ENCODE assay signal across 1 cellular context in the genomic region with DNA sequence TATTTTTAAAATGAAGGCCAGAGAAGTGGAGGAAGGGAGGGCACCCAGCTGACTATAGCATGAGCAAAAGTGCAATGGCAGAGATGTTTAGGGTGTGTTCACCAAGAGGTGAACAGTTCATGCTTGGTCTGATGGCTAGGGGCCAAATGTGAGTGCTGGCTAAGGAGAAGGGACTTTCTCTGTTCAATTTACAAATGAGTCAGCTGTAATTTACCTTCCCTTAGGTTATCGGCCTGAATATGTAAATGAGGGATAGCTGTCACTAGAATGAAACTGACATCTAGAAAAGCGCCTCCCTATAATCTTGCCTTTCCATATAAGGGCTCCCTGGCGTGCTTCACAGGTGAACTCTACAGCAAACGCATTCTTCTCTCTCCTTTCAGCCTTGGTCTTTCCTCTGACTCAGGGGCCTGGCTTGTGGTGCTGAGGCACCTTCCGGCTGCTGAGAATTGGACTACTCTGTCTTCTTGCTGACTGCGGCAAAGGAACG.
A peak's percentile ranks its signal among the peaks of the same experiment; 100 is the strongest.
TF ChIP-seq lines count a peak whose summit lies in the region.

No MANE protein-coding gene starts in this region.

TF ChIP-seq in K562, 482 proteins besides CTCF, POLR2A, EP300 and RAD21 (continued from another document and continues in another):
- TF ChIP-seq, protein P1, sequence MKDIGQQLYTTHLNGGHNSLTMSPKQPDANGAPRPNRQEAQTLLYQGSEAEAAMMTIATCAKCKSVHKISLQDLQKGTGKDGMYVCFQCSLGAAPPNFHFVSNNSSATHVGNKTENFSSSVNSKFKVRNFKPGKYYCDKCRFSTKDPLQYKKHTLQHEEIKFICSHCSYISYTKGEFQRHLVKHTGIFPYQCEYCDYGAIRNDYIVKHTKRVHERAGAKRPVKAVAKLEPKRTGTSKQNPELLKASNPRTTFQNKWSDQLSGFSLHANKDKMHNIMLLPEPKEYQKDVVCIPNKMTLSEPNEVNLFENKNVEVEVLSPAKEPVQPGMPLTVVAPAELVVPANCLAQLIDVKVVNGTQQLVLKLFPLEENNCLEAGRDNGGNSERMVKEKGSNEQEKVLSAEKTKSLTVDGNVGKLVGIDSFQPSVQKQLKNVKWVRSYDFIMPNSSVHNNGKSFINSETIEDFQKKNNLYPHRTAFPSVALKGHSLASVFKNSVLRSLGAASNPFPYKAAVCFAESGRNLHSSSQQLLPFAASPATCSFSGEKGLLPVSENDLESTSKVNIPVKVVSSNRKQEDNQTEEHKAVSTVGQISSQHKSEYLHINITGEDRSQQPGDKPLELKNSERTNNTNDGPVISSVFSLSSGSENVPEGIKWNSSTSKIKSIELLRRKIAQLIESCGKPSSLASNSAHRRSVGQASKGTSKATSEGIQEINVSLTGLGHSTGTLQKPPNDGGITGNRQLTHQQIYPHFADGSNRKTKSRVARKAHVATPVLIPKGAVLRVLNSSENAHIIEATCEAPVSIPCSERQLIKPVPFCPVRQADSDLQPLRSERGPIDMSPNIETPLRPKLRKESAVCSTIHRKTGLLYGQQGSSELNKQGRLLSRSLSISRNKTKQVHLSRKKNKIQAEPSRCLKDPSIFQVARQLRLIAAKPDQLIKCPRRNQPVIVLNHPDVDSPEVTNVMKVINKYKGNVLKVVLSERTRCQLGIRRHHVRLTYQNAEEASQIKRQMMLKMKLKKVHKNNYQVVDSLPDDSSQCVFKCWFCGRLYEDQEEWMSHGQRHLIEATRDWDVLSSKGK (CRISPR knock-in tag; IDR thresholded peaks at IDR 0.05) = no peak
- TF ChIP-seq PHB2 (IDR thresholded peaks at IDR 0.05; ENCODE audit: low read depth) = no peak
- TF ChIP-seq, protein P2, sequence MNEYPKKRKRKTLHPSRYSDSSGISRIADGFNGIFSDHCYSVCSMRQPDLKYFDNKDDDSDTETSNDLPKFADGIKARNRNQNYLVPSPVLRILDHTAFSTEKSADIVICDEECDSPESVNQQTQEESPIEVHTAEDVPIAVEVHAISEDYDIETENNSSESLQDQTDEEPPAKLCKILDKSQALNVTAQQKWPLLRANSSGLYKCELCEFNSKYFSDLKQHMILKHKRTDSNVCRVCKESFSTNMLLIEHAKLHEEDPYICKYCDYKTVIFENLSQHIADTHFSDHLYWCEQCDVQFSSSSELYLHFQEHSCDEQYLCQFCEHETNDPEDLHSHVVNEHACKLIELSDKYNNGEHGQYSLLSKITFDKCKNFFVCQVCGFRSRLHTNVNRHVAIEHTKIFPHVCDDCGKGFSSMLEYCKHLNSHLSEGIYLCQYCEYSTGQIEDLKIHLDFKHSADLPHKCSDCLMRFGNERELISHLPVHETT (CRISPR knock-in tag; conservative IDR thresholded peaks at IDR 0.05 in 1 of 2, IDR thresholded peaks at IDR 0.05 in 1 of 2) = no peak
- TF ChIP-seq TFAM (CRISPR knock-in tag; conservative IDR thresholded peaks at IDR 0.05) = no peak
- TF ChIP-seq POLR3A (IDR thresholded peaks at IDR 0.05; ENCODE audit: borderline replicate concordance, extremely low read depth, insufficient read depth, insufficient read length) = no peak
- no peak for TF ChIP-seq ETV5 (CRISPR knock-in tag; IDR thresholded peaks at IDR 0.05; ENCODE audit: low read depth)
- TF ChIP-seq, protein P3, sequence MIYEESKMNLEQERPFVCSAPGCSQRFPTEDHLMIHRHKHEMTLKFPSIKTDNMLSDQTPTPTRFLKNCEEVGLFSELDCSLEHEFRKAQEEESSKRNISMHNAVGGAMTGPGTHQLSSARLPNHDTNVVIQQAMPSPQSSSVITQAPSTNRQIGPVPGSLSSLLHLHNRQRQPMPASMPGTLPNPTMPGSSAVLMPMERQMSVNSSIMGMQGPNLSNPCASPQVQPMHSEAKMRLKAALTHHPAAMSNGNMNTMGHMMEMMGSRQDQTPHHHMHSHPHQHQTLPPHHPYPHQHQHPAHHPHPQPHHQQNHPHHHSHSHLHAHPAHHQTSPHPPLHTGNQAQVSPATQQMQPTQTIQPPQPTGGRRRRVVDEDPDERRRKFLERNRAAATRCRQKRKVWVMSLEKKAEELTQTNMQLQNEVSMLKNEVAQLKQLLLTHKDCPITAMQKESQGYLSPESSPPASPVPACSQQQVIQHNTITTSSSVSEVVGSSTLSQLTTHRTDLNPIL (CRISPR knock-in tag; IDR thresholded peaks at IDR 0.05) = no peak
- TF ChIP-seq POLR3G (IDR thresholded peaks at IDR 0.05; ENCODE audit: extremely low read depth, insufficient read length, insufficient replicate concordance) = no peak
- TF ChIP-seq, protein P4, sequence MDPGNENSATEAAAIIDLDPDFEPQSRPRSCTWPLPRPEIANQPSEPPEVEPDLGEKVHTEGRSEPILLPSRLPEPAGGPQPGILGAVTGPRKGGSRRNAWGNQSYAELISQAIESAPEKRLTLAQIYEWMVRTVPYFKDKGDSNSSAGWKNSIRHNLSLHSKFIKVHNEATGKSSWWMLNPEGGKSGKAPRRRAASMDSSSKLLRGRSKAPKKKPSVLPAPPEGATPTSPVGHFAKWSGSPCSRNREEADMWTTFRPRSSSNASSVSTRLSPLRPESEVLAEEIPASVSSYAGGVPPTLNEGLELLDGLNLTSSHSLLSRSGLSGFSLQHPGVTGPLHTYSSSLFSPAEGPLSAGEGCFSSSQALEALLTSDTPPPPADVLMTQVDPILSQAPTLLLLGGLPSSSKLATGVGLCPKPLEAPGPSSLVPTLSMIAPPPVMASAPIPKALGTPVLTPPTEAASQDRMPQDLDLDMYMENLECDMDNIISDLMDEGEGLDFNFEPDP (CRISPR knock-in tag; IDR thresholded peaks at IDR 0.05) = no peak
- no peak for TF ChIP-seq CCNT2 (IDR thresholded peaks at IDR 0.05; ENCODE audit: borderline replicate concordance, extremely low read depth, insufficient read length, low read depth, low read length)
- TF ChIP-seq KLF10 (CRISPR knock-in tag; IDR thresholded peaks at IDR 0.05) = no peak
- no peak for TF ChIP-seq PHF20 (IDR thresholded peaks at IDR 0.05; ENCODE audit: partially characterized antibody)
- TF ChIP-seq, protein P5, sequence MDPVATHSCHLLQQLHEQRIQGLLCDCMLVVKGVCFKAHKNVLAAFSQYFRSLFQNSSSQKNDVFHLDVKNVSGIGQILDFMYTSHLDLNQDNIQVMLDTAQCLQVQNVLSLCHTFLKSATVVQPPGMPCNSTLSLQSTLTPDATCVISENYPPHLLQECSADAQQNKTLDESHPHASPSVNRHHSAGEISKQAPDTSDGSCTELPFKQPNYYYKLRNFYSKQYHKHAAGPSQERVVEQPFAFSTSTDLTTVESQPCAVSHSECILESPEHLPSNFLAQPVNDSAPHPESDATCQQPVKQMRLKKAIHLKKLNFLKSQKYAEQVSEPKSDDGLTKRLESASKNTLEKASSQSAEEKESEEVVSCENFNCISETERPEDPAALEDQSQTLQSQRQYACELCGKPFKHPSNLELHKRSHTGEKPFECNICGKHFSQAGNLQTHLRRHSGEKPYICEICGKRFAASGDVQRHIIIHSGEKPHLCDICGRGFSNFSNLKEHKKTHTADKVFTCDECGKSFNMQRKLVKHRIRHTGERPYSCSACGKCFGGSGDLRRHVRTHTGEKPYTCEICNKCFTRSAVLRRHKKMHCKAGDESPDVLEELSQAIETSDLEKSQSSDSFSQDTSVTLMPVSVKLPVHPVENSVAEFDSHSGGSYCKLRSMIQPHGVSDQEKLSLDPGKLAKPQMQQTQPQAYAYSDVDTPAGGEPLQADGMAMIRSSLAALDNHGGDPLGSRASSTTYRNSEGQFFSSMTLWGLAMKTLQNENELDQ (CRISPR knock-in tag; IDR thresholded peaks at IDR 0.05; ENCODE audit: borderline replicate concordance) = no peak
- TF ChIP-seq, protein P6, sequence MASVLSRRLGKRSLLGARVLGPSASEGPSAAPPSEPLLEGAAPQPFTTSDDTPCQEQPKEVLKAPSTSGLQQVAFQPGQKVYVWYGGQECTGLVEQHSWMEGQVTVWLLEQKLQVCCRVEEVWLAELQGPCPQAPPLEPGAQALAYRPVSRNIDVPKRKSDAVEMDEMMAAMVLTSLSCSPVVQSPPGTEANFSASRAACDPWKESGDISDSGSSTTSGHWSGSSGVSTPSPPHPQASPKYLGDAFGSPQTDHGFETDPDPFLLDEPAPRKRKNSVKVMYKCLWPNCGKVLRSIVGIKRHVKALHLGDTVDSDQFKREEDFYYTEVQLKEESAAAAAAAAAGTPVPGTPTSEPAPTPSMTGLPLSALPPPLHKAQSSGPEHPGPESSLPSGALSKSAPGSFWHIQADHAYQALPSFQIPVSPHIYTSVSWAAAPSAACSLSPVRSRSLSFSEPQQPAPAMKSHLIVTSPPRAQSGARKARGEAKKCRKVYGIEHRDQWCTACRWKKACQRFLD (CRISPR knock-in tag; IDR thresholded peaks at IDR 0.05) = no peak
- TF ChIP-seq, protein P7, sequence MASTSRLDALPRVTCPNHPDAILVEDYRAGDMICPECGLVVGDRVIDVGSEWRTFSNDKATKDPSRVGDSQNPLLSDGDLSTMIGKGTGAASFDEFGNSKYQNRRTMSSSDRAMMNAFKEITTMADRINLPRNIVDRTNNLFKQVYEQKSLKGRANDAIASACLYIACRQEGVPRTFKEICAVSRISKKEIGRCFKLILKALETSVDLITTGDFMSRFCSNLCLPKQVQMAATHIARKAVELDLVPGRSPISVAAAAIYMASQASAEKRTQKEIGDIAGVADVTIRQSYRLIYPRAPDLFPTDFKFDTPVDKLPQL (IDR thresholded peaks at IDR 0.05; ENCODE audit: extremely low read depth, insufficient read length) = no peak
- TF ChIP-seq FOXA1 (IDR thresholded peaks at IDR 0.05; ENCODE audit: borderline replicate concordance) = no peak
- TF ChIP-seq MEIS2 (IDR thresholded peaks at IDR 0.05; ENCODE audit: partially characterized antibody) = peak; percentile 87
- TF ChIP-seq, protein P8, sequence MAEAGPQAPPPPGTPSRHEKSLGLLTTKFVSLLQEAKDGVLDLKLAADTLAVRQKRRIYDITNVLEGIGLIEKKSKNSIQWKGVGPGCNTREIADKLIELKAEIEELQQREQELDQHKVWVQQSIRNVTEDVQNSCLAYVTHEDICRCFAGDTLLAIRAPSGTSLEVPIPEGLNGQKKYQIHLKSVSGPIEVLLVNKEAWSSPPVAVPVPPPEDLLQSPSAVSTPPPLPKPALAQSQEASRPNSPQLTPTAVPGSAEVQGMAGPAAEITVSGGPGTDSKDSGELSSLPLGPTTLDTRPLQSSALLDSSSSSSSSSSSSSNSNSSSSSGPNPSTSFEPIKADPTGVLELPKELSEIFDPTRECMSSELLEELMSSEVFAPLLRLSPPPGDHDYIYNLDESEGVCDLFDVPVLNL (CRISPR knock-in tag; IDR thresholded peaks at IDR 0.05; ENCODE audit: low read depth) = no peak
- 0 out of 2 replicates have a peak, but pooled peaks have one; percentile 4 for TF ChIP-seq EHMT2 (IDR thresholded peaks at IDR 0.05)
- TF ChIP-seq, protein P9, sequence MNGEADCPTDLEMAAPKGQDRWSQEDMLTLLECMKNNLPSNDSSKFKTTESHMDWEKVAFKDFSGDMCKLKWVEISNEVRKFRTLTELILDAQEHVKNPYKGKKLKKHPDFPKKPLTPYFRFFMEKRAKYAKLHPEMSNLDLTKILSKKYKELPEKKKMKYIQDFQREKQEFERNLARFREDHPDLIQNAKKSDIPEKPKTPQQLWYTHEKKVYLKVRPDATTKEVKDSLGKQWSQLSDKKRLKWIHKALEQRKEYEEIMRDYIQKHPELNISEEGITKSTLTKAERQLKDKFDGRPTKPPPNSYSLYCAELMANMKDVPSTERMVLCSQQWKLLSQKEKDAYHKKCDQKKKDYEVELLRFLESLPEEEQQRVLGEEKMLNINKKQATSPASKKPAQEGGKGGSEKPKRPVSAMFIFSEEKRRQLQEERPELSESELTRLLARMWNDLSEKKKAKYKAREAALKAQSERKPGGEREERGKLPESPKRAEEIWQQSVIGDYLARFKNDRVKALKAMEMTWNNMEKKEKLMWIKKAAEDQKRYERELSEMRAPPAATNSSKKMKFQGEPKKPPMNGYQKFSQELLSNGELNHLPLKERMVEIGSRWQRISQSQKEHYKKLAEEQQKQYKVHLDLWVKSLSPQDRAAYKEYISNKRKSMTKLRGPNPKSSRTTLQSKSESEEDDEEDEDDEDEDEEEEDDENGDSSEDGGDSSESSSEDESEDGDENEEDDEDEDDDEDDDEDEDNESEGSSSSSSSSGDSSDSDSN (IDR thresholded peaks at IDR 0.05; ENCODE audit: borderline replicate concordance in 1 of 2, low read depth in 2 of 2, low read length in 2 of 2) = no peak
- TF ChIP-seq, protein P10, sequence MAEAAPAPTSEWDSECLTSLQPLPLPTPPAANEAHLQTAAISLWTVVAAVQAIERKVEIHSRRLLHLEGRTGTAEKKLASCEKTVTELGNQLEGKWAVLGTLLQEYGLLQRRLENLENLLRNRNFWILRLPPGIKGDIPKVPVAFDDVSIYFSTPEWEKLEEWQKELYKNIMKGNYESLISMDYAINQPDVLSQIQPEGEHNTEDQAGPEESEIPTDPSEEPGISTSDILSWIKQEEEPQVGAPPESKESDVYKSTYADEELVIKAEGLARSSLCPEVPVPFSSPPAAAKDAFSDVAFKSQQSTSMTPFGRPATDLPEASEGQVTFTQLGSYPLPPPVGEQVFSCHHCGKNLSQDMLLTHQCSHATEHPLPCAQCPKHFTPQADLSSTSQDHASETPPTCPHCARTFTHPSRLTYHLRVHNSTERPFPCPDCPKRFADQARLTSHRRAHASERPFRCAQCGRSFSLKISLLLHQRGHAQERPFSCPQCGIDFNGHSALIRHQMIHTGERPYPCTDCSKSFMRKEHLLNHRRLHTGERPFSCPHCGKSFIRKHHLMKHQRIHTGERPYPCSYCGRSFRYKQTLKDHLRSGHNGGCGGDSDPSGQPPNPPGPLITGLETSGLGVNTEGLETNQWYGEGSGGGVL (CRISPR knock-in tag; IDR thresholded peaks at IDR 0.05) = no peak
- no peak for TF ChIP-seq NCOA4 (IDR thresholded peaks at IDR 0.05; ENCODE audit: partially characterized antibody)
- TF ChIP-seq, protein P11, sequence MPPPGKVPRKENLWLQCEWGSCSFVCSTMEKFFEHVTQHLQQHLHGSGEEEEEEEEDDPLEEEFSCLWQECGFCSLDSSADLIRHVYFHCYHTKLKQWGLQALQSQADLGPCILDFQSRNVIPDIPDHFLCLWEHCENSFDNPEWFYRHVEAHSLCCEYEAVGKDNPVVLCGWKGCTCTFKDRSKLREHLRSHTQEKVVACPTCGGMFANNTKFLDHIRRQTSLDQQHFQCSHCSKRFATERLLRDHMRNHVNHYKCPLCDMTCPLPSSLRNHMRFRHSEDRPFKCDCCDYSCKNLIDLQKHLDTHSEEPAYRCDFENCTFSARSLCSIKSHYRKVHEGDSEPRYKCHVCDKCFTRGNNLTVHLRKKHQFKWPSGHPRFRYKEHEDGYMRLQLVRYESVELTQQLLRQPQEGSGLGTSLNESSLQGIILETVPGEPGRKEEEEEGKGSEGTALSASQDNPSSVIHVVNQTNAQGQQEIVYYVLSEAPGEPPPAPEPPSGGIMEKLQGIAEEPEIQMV (tag; conservative IDR thresholded peaks at IDR 0.05; ENCODE audit: low read depth) = no peak
- 0 out of 2 replicates have a peak, but pooled peaks have one; percentile 34 for TF ChIP-seq SMARCE1 (IDR thresholded peaks at IDR 0.05)
- TF ChIP-seq, protein P12, sequence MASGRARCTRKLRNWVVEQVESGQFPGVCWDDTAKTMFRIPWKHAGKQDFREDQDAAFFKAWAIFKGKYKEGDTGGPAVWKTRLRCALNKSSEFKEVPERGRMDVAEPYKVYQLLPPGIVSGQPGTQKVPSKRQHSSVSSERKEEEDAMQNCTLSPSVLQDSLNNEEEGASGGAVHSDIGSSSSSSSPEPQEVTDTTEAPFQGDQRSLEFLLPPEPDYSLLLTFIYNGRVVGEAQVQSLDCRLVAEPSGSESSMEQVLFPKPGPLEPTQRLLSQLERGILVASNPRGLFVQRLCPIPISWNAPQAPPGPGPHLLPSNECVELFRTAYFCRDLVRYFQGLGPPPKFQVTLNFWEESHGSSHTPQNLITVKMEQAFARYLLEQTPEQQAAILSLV (tag; IDR thresholded peaks at IDR 0.05) = no peak
- TF ChIP-seq ZNF23 (CRISPR knock-in tag; IDR thresholded peaks at IDR 0.05) = no peak
- 0 out of 4 replicates have a peak, but pooled peaks of 1 of the 2 experiments have one; percentile 20 for TF ChIP-seq TEAD1 (CRISPR knock-in tag; IDR thresholded peaks at IDR 0.05)
